Comparison of ENCODE assay signal across 1 cellular context in the genomic region with DNA sequence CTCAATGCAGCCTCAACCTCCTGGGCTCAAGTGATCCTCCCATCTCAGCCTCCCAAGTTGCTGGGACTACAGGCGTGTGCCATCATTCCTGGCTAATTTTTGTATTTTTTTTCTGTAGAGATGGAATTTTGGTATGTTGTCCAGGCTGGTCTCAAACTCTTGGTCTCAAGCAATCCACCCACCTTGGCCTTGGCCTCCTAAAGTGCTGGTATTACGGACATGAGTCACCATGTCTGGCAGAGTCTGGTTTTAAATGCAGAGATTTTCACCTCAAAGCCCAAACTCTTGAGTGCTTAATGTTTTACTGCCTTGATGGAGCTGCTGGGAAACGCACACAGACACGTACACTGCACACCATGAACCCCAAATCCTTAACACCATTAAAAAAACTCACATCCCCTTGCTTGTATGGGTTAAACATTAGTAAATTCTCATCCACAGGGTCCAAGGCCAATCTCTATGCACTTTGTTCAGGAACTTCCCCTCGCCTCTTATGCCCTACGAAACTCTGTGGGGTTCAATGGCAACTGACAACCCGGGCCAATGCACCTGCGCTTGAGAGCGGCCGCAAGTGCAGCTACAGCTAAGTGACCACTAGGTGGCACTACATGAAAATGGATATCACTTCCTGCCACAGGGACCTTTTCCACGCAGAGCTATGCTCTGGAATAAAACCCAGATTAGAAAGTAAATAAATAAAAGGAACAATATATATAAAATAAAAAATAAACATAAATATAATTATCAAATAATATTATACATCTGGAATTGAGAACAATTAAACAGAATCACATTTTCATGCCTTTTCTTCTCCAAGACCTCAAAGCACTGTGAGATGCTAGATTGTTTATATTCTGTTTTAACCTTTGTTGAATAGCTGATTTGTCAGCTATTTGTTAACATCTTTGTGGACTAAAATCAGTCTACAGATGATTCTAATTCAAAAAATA.
TF ChIP-seq lines count a peak whose summit lies in the region.

No MANE protein-coding gene starts in this region.

TF ChIP-seq in HepG2, 621 proteins besides CTCF, POLR2A, EP300 and RAD21 (continued from another document and continues in another):
- TF ChIP-seq PAXIP1 (CRISPR knock-in tag; conservative IDR thresholded peaks at IDR 0.05) = peak; percentile 60
- TF ChIP-seq ZNF691 (CRISPR knock-in tag; IDR thresholded peaks at IDR 0.05; ENCODE audit: borderline replicate concordance, low read depth) = no peak
- TF ChIP-seq, protein P1, sequence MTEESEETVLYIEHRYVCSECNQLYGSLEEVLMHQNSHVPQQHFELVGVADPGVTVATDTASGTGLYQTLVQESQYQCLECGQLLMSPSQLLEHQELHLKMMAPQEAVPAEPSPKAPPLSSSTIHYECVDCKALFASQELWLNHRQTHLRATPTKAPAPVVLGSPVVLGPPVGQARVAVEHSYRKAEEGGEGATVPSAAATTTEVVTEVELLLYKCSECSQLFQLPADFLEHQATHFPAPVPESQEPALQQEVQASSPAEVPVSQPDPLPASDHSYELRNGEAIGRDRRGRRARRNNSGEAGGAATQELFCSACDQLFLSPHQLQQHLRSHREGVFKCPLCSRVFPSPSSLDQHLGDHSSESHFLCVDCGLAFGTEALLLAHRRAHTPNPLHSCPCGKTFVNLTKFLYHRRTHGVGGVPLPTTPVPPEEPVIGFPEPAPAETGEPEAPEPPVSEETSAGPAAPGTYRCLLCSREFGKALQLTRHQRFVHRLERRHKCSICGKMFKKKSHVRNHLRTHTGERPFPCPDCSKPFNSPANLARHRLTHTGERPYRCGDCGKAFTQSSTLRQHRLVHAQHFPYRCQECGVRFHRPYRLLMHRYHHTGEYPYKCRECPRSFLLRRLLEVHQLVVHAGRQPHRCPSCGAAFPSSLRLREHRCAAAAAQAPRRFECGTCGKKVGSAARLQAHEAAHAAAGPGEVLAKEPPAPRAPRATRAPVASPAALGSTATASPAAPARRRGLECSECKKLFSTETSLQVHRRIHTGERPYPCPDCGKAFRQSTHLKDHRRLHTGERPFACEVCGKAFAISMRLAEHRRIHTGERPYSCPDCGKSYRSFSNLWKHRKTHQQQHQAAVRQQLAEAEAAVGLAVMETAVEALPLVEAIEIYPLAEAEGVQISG (CRISPR knock-in tag; IDR thresholded peaks at IDR 0.05) = 0 out of 2 replicates have a peak, but pooled peaks have one; percentile 27
- peak; percentile 41; the same call in 1 of the 2 replicates for TF ChIP-seq ETV5 (CRISPR knock-in tag; IDR thresholded peaks at IDR 0.05; ENCODE audit: borderline replicate concordance)
- no peak for TF ChIP-seq SOX5 (CRISPR knock-in tag; IDR thresholded peaks at IDR 0.05; ENCODE audit: borderline replicate concordance)
- no peak for TF ChIP-seq ZNF670 (CRISPR knock-in tag; IDR thresholded peaks at IDR 0.05; ENCODE audit: borderline replicate concordance)
- no peak for TF ChIP-seq ZNF430 (CRISPR knock-in tag; IDR thresholded peaks at IDR 0.05)
- no peak for TF ChIP-seq ZNF558 (CRISPR knock-in tag; IDR thresholded peaks at IDR 0.05; ENCODE audit: borderline replicate concordance)
- TF ChIP-seq ZSCAN21 (CRISPR knock-in tag; IDR thresholded peaks at IDR 0.05; ENCODE audit: borderline replicate concordance) = no peak
- TF ChIP-seq, protein P2, sequence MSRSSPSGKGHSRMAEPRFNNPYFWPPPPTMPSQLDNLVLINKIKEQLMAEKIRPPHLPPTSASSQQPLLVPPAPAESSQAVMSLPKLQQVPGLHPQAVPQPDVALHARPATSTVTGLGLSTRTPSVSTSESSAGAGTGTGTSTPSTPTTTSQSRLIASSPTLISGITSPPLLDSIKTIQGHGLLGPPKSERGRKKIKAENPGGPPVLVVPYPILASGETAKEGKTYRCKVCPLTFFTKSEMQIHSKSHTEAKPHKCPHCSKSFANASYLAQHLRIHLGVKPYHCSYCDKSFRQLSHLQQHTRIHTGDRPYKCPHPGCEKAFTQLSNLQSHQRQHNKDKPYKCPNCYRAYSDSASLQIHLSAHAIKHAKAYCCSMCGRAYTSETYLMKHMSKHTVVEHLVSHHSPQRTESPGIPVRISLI (CRISPR knock-in tag; IDR thresholded peaks at IDR 0.05; ENCODE audit: borderline replicate concordance) = 0 out of 2 replicates have a peak, but pooled peaks have one; percentile 44
- no peak for TF ChIP-seq ETS1 (CRISPR knock-in tag; IDR thresholded peaks at IDR 0.05)
- peak; percentile 92 for TF ChIP-seq STAG1 (CRISPR knock-in tag; IDR thresholded peaks at IDR 0.05)
- TF ChIP-seq, protein P3, sequence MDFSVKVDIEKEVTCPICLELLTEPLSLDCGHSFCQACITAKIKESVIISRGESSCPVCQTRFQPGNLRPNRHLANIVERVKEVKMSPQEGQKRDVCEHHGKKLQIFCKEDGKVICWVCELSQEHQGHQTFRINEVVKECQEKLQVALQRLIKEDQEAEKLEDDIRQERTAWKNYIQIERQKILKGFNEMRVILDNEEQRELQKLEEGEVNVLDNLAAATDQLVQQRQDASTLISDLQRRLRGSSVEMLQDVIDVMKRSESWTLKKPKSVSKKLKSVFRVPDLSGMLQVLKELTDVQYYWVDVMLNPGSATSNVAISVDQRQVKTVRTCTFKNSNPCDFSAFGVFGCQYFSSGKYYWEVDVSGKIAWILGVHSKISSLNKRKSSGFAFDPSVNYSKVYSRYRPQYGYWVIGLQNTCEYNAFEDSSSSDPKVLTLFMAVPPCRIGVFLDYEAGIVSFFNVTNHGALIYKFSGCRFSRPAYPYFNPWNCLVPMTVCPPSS (IDR thresholded peaks at IDR 0.05) = no peak
- no peak for TF ChIP-seq ZNF441 (CRISPR knock-in tag; IDR thresholded peaks at IDR 0.05; ENCODE audit: borderline replicate concordance)
- TF ChIP-seq GABPB1 (CRISPR knock-in tag; IDR thresholded peaks at IDR 0.05) = no peak
- TF ChIP-seq TEAD3 (CRISPR knock-in tag; optimal IDR thresholded peaks at IDR 0.05; ENCODE audit: borderline replicate concordance) = peak; percentile 56
- TF ChIP-seq EEA1 (CRISPR knock-in tag; IDR thresholded peaks at IDR 0.05; ENCODE audit: borderline replicate concordance) = no peak
- no peak for TF ChIP-seq MEIS1 (CRISPR knock-in tag; IDR thresholded peaks at IDR 0.05; ENCODE audit: borderline replicate concordance)
- no peak for TF ChIP-seq ZNF761 (CRISPR knock-in tag; conservative IDR thresholded peaks at IDR 0.05)
- no peak for TF ChIP-seq NRL (CRISPR knock-in tag; IDR thresholded peaks at IDR 0.05; ENCODE audit: borderline replicate concordance)
- TF ChIP-seq MAFF (IDR thresholded peaks at IDR 0.05; ENCODE audit: low read depth, low read length) = no peak
- TF ChIP-seq, protein P4, sequence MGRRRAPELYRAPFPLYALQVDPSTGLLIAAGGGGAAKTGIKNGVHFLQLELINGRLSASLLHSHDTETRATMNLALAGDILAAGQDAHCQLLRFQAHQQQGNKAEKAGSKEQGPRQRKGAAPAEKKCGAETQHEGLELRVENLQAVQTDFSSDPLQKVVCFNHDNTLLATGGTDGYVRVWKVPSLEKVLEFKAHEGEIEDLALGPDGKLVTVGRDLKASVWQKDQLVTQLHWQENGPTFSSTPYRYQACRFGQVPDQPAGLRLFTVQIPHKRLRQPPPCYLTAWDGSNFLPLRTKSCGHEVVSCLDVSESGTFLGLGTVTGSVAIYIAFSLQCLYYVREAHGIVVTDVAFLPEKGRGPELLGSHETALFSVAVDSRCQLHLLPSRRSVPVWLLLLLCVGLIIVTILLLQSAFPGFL (CRISPR knock-in tag; IDR thresholded peaks at IDR 0.05) = no peak
- TF ChIP-seq ZNF20 (CRISPR knock-in tag; IDR thresholded peaks at IDR 0.05) = no peak
- TF ChIP-seq ELF3 (CRISPR knock-in tag; IDR thresholded peaks at IDR 0.05) = peak; percentile 48; the same call in 1 of the 2 replicates
- TF ChIP-seq ZNF569 (CRISPR knock-in tag; IDR thresholded peaks at IDR 0.05; ENCODE audit: borderline replicate concordance) = no peak
- TF ChIP-seq, protein P5, sequence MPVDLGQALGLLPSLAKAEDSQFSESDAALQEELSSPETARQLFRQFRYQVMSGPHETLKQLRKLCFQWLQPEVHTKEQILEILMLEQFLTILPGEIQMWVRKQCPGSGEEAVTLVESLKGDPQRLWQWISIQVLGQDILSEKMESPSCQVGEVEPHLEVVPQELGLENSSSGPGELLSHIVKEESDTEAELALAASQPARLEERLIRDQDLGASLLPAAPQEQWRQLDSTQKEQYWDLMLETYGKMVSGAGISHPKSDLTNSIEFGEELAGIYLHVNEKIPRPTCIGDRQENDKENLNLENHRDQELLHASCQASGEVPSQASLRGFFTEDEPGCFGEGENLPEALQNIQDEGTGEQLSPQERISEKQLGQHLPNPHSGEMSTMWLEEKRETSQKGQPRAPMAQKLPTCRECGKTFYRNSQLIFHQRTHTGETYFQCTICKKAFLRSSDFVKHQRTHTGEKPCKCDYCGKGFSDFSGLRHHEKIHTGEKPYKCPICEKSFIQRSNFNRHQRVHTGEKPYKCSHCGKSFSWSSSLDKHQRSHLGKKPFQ (CRISPR knock-in tag; IDR thresholded peaks at IDR 0.05; ENCODE audit: insufficient replicate concordance) = no peak
- 0 out of 2 replicates have a peak, but pooled peaks have one; percentile 34 for TF ChIP-seq ZNF770 (CRISPR knock-in tag; IDR thresholded peaks at IDR 0.05)
- no peak for TF ChIP-seq PATZ1 (CRISPR knock-in tag; IDR thresholded peaks at IDR 0.05)
- no peak for TF ChIP-seq ZNF878 (CRISPR knock-in tag; IDR thresholded peaks at IDR 0.05)
- peak; percentile 94 for TF ChIP-seq SMC3 (IDR thresholded peaks at IDR 0.05; ENCODE audit: low read length)
- TF ChIP-seq MED1 (CRISPR knock-in tag; IDR thresholded peaks at IDR 0.05) = no peak
- no peak for TF ChIP-seq SOX6 (IDR thresholded peaks at IDR 0.05)
- peak; percentile 22; the same call in 1 of the 2 replicates for TF ChIP-seq SOX6 (CRISPR knock-in tag; IDR thresholded peaks at IDR 0.05)
- TF ChIP-seq TGIF2 (CRISPR knock-in tag; IDR thresholded peaks at IDR 0.05) = 0 out of 2 replicates have a peak, but pooled peaks have one; percentile 40
- TF ChIP-seq EED (CRISPR knock-in tag; IDR thresholded peaks at IDR 0.05) = no peak
